ENCODE assay signal across 8 cellular contexts in the genomic region with DNA sequence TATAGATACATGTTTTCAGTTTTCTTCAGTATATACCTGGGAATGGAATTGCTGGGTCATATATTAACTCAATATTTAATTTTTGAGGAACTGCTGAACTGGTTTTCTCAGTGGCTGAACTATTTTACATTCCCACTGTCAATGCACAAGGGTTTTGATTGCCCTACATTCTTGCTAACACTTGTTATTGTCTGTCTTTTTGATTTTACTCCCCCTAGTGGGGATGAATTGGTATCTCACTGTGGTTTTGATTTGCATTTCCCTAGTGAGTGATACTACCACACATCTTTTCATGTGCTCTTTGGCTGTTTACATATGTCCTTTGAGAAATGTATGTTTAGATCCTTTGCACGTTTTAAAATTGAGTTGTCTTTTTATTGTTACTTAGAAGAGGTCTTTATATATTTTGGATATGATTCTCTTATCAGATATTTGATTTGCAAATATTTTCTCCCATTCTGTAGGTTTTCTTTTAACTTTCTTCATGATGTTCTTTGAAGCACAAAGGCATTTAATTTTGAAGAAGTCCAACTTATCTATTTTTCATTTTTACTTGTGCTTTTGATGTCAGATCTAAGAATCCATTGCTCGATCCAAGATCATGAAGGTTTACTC. TPM values are rescaled to one million over a fixed set of nuclear protein-coding genes. Genes with fewer than 3 reads are reported as not detected.
DNase-seq lines count a peak whose midpoint lies in the region; ATAC-seq, FAIRE-seq and TF ChIP-seq lines count a peak whose summit lies in the region.

No MANE protein-coding gene starts in this region.

- TF ChIP-seq CTCF in epithelial cell of esophagus (IDR thresholded peaks at IDR 0.05; ENCODE audit: insufficient read depth, low read depth, low read length, missing control alignments) (peak; percentile 62), pancreas (IDR thresholded peaks at IDR 0.05) (peak; percentile 28 to 57 (median 54))

- no peak overlapping the region for H3K4me3 ChIP-seq in epithelial cell of esophagus (ENCODE audit: low read length)
- no peak overlapping the region for H3K4me3 ChIP-seq in pancreas

- H3K4me1 ChIP-seq in pancreas = no peaks in the 10 kb centered on the region

- ATAC-seq in activated naive CD4-positive, alpha-beta T cell treated with anti-CD3 and anti-CD28 coated beads, Interleukin-2, amount 50 U/mL, for 72 hours = peak; percentile 70 to 83
- ATAC-seq in pancreas (peak in 3 of 4 donors; percentile 62 to 72 (median 70)), HG03521 (IDR thresholded peaks at IDR 0.05; ENCODE audit: unreplicated experiment) (no peak), GM19328 (IDR thresholded peaks at IDR 0.05; ENCODE audit: unreplicated experiment) (no peak)

- no peaks in the 10 kb centered on the region for H3K4me1 Mint-ChIP-seq in activated naive CD4-positive, alpha-beta T cell treated with anti-CD3 and anti-CD28 coated beads, Interleukin-2, amount 10 ng/mL, durations not matched to agents 7 days and 5 days

- H3K36me3 ChIP-seq in pancreas = no peaks in the 10 kb centered on the region

- intact Hi-C loops in pancreas (cut with DNase I) = loop anchor here in 1 of 3 donors (5.0 kb wide), 1 partner anchor 86 kb away; no protein-coding TSS in a partner anchor

- H3K36me3 Mint-ChIP-seq in activated naive CD4-positive, alpha-beta T cell treated with anti-CD3 and anti-CD28 coated beads, Interleukin-2, amount 50 U/mL, for 72 hours = no peaks in the 10 kb centered on the region
- H3K36me3 Mint-ChIP-seq in activated naive CD4-positive, alpha-beta T cell treated with anti-CD3 and anti-CD28 coated beads, Interleukin-2, amount 10 ng/mL, durations not matched to agents 7 days and 5 days = no peaks in the 10 kb centered on the region

- DNase-seq in activated naive CD4-positive, alpha-beta T cell treated with anti-CD3 and anti-CD28 coated beads, Interleukin-2, amount 50 U/mL, for 72 hours (ENCODE audit: low spot score in 2 of 2) = no peak
- no peak for DNase-seq in activated naive CD4-positive, alpha-beta T cell treated with anti-CD3 and anti-CD28 coated beads, Interleukin-2, amount 10 ng/mL, durations not matched to agents 7 days and 5 days
- DNase-seq in KG1 (lab: John Stamatoyannopoulos, UW) = peak; percentile 40
- peak; percentile 60 for DNase-seq in RPMI7951 (ENCODE audit: low read depth)
- peak; percentile 68 for DNase-seq in epithelial cell of esophagus (ENCODE audit: low read depth)
- DNase-seq in pancreas = no peak

- H3K27me3 Mint-ChIP-seq in activated naive CD4-positive, alpha-beta T cell treated with anti-CD3 and anti-CD28 coated beads, Interleukin-2, amount 10 ng/mL, durations not matched to agents 7 days and 5 days = peaks cover 20% of the 10 kb centered on the region

- no peak overlapping the region for H3K27ac Mint-ChIP-seq in activated naive CD4-positive, alpha-beta T cell treated with anti-CD3 and anti-CD28 coated beads, Interleukin-2, amount 50 U/mL, for 72 hours
- no peak overlapping the region for H3K27ac Mint-ChIP-seq in activated naive CD4-positive, alpha-beta T cell treated with anti-CD3 and anti-CD28 coated beads, Interleukin-2, amount 10 ng/mL, durations not matched to agents 7 days and 5 days

- peak; percentile 78 for FAIRE-seq in pancreas (lab: Jason Lieb, UNC)

- H3K27me3 ChIP-seq in pancreas = no peaks in the 10 kb centered on the region

- CTCF ChIA-PET in activated naive CD4-positive, alpha-beta T cell treated with anti-CD3 and anti-CD28 coated beads, Interleukin-2, amount 10 ng/mL, durations not matched to agents 7 days and 5 days (lab: Charles Lee) = interaction anchor here (0.9 kb wide), 1 partner anchor 173 kb away, joined by 3 read pairs; no protein-coding TSS in a partner anchor

- H3K9me3 ChIP-seq in pancreas = no peaks in the 10 kb centered on the region

- WGBS in pancreas, 2 donors = 60 to 69% methylated on average over 2 of the region's 2 CpGs

- no peaks in the 10 kb centered on the region for H3K9me3 Mint-ChIP-seq in activated naive CD4-positive, alpha-beta T cell treated with anti-CD3 and anti-CD28 coated beads, Interleukin-2, amount 50 U/mL, for 72 hours
- H3K9me3 Mint-ChIP-seq in activated naive CD4-positive, alpha-beta T cell treated with anti-CD3 and anti-CD28 coated beads, Interleukin-2, amount 10 ng/mL, durations not matched to agents 7 days and 5 days = no peaks in the 10 kb centered on the region

- H3K4me3 Mint-ChIP-seq in activated naive CD4-positive, alpha-beta T cell treated with anti-CD3 and anti-CD28 coated beads, Interleukin-2, amount 10 ng/mL, durations not matched to agents 7 days and 5 days = no peak overlapping the region

- no peak overlapping the region for H3K27ac ChIP-seq in pancreas

RNA-seq across cellular contexts. Expression of a gene that starts 36.2 kb away (rescaled TPM):
- 10 to 100 TPM; 33.9 to 42.0 TPM for total RNA-seq in activated naive CD4-positive, alpha-beta T cell treated with anti-CD3 and anti-CD28 coated beads, Interleukin-2, amount 50 U/mL, for 72 hours
- 23.5 and 27.4 TPM in 2 replicates for total RNA-seq in RPMI7951 (2014; rRNA removed; shearing (Covaris generic))
- 10 to 100 TPM; 11.3 to 15.3 (median 12.9) TPM for total RNA-seq in pancreas
- 10 to 100 TPM; 14.6 to 25.1 TPM for polyA plus RNA-seq in pancreas

Comparison
In these comparisons a context has a peak if more than half of its experiments do, and no peak if none do; other contexts are left out.
1. ATAC-seq: peak in activated naive CD4-positive, alpha-beta T cell treated with anti-CD3 and anti-CD28 coated beads, Interleukin-2, amount 50 U/mL, for 72 hours (2 of 2) and pancreas (3 of 4); none in HG03521 (single experiment) and GM19328 (single experiment).
2. DNase-seq: peak in KG1 (single experiment), RPMI7951 (single experiment) and epithelial cell of esophagus (single experiment); none in activated naive CD4-positive, alpha-beta T cell treated with anti-CD3 and anti-CD28 coated beads, Interleukin-2, amount 50 U/mL, for 72 hours (0 of 2), activated naive CD4-positive, alpha-beta T cell treated with anti-CD3 and anti-CD28 coated beads, Interleukin-2, amount 10 ng/mL, durations not matched to agents 7 days and 5 days (single experiment) and pancreas (0 of 6).